Comparison of ENCODE assay signal across 1 cellular context in the genomic region with DNA sequence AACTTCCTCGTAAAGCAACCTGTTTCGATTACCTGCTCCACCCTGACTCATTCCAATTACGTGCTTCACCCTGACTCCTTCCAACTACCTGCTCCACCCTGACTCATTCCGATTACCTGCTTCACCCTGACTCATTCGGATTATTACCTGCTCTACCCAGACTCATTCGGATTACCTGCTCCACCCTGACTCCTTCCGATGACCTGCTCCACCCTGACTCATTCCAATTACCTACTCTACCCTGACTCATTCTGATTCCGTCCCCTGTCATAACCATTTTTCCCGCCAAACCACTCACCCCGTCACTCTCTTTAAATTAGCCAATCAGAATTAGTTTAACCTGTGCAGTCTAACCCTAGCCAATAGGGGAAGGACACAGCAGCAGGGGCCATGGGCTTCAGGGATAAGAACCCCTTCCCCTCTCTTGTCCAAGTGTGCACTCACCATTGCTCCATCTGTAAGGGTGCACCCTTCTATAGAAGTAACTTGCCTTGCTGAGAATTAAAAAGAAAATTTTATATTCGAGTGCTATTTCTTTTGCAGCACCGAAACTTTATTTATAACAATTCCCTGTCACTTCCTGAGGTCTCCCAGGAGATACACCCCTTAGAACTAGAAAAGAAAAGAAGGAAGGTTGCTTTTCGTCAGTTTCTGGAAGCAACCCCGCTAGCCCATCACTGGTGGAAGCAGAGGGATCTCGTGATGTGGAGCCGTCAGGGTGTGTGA.
TF ChIP-seq lines count a peak whose summit lies in the region.
"Not testable (repeated sequence)": the region's sequence is repeated elsewhere in the genome, so short reads cannot be mapped to it uniquely, and the experiment has no call there.

No MANE protein-coding gene starts in this region.

TF ChIP-seq in K562, 482 proteins besides CTCF, POLR2A, EP300 and RAD21 (continues in another document):
- TF ChIP-seq CC2D1A (IDR thresholded peaks at IDR 0.05) (peak; percentile 84; the same call in 1 of the 2 replicates), TRIM24 (IDR thresholded peaks at IDR 0.05) (peak in 1 of 2 experiments; percentile 26; a peak in 1 of 4 replicates), MYBL2 (IDR thresholded peaks at IDR 0.05; ENCODE audit: low read depth) (peak; percentile 90), CBX5 (IDR thresholded peaks at IDR 0.05; ENCODE audit: borderline replicate concordance, low read depth) (0 out of 2 replicates have a peak, but pooled peaks have one; percentile 30), EHMT2 (IDR thresholded peaks at IDR 0.05) (peak; percentile 36; the same call in 1 of the 2 replicates), FOXM1 (IDR thresholded peaks at IDR 0.05; ENCODE audit: low read depth) (peak; percentile 34; the same call in 1 of the 2 replicates), KDM5B (IDR thresholded peaks at IDR 0.05; ENCODE audit: insufficient replicate concordance, low read depth, low read length) (peak; percentile 15), OTX1 (CRISPR knock-in tag; IDR thresholded peaks at IDR 0.05) (peak; percentile 81; the same call in 1 of the 2 replicates), ZFX (CRISPR knock-in tag; IDR thresholded peaks at IDR 0.05) (peak; percentile 18; the same call in 1 of the 2 replicates), ARNT (IDR thresholded peaks at IDR 0.05) (peak in 1 of 2 experiments; percentile 16; a peak in 1 of 4 replicates), KDM1A (IDR thresholded peaks at IDR 0.05) (peak in 1 of 2 experiments; percentile 36; a peak in 1 of 4 replicates), CSDE1 (IDR thresholded peaks at IDR 0.05) (peak in 1 of 2 experiments; percentile 36; a peak in 1 of 4 replicates)
- TF ChIP-seq MYBL2 (CRISPR knock-in tag; IDR thresholded peaks at IDR 0.05; ENCODE audit: borderline replicate concordance); FOXM1 (CRISPR knock-in tag; IDR thresholded peaks at IDR 0.05; ENCODE audit: low read depth): not testable (repeated sequence)
- TF ChIP-seq, protein P1, sequence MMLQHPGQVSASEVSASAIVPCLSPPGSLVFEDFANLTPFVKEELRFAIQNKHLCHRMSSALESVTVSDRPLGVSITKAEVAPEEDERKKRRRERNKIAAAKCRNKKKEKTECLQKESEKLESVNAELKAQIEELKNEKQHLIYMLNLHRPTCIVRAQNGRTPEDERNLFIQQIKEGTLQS (IDR thresholded peaks at IDR 0.05), result peak; percentile 61
- TF ChIP-seq, protein P1 (CRISPR knock-in tag; conservative IDR thresholded peaks at IDR 0.05), result not testable (repeated sequence)
- TF ChIP-seq, protein P2, sequence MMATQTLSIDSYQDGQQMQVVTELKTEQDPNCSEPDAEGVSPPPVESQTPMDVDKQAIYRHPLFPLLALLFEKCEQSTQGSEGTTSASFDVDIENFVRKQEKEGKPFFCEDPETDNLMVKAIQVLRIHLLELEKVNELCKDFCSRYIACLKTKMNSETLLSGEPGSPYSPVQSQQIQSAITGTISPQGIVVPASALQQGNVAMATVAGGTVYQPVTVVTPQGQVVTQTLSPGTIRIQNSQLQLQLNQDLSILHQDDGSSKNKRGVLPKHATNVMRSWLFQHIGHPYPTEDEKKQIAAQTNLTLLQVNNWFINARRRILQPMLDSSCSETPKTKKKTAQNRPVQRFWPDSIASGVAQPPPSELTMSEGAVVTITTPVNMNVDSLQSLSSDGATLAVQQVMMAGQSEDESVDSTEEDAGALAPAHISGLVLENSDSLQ (IDR thresholded peaks at IDR 0.05), result 0 out of 2 replicates have a peak, but pooled peaks have one; percentile 32
- TF ChIP-seq, protein P3, sequence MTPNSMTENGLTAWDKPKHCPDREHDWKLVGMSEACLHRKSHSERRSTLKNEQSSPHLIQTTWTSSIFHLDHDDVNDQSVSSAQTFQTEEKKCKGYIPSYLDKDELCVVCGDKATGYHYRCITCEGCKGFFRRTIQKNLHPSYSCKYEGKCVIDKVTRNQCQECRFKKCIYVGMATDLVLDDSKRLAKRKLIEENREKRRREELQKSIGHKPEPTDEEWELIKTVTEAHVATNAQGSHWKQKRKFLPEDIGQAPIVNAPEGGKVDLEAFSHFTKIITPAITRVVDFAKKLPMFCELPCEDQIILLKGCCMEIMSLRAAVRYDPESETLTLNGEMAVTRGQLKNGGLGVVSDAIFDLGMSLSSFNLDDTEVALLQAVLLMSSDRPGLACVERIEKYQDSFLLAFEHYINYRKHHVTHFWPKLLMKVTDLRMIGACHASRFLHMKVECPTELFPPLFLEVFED (CRISPR knock-in tag; conservative IDR thresholded peaks at IDR 0.05), result peak; percentile 65; the same call in 1 of the 2 replicates
- TF ChIP-seq, protein P4, sequence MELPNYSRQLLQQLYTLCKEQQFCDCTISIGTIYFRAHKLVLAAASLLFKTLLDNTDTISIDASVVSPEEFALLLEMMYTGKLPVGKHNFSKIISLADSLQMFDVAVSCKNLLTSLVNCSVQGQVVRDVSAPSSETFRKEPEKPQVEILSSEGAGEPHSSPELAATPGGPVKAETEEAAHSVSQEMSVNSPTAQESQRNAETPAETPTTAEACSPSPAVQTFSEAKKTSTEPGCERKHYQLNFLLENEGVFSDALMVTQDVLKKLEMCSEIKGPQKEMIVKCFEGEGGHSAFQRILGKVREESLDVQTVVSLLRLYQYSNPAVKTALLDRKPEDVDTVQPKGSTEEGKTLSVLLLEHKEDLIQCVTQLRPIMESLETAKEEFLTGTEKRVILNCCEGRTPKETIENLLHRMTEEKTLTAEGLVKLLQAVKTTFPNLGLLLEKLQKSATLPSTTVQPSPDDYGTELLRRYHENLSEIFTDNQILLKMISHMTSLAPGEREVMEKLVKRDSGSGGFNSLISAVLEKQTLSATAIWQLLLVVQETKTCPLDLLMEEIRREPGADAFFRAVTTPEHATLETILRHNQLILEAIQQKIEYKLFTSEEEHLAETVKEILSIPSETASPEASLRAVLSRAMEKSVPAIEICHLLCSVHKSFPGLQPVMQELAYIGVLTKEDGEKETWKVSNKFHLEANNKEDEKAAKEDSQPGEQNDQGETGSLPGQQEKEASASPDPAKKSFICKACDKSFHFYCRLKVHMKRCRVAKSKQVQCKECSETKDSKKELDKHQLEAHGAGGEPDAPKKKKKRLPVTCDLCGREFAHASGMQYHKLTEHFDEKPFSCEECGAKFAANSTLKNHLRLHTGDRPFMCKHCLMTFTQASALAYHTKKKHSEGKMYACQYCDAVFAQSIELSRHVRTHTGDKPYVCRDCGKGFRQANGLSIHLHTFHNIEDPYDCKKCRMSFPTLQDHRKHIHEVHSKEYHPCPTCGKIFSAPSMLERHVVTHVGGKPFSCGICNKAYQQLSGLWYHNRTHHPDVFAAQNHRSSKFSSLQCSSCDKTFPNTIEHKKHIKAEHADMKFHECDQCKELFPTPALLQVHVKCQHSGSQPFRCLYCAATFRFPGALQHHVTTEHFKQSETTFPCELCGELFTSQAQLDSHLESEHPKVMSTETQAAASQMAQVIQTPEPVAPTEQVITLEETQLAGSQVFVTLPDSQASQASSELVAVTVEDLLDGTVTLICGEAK (IDR thresholded peaks at IDR 0.05), result peak; percentile 81
- TF ChIP-seq, protein P4 (CRISPR knock-in tag; IDR thresholded peaks at IDR 0.05), result peak; percentile 78
- TF ChIP-seq, protein P5, sequence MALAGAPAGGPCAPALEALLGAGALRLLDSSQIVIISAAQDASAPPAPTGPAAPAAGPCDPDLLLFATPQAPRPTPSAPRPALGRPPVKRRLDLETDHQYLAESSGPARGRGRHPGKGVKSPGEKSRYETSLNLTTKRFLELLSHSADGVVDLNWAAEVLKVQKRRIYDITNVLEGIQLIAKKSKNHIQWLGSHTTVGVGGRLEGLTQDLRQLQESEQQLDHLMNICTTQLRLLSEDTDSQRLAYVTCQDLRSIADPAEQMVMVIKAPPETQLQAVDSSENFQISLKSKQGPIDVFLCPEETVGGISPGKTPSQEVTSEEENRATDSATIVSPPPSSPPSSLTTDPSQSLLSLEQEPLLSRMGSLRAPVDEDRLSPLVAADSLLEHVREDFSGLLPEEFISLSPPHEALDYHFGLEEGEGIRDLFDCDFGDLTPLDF (CRISPR knock-in tag; IDR thresholded peaks at IDR 0.05), result 0 out of 2 replicates have a peak, but pooled peaks have one; percentile 7
- TF ChIP-seq, protein P6, sequence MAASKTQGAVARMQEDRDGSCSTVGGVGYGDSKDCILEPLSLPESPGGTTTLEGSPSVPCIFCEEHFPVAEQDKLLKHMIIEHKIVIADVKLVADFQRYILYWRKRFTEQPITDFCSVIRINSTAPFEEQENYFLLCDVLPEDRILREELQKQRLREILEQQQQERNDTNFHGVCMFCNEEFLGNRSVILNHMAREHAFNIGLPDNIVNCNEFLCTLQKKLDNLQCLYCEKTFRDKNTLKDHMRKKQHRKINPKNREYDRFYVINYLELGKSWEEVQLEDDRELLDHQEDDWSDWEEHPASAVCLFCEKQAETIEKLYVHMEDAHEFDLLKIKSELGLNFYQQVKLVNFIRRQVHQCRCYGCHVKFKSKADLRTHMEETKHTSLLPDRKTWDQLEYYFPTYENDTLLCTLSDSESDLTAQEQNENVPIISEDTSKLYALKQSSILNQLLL (CRISPR knock-in tag; IDR thresholded peaks at IDR 0.05; ENCODE audit: borderline replicate concordance), result 0 out of 2 replicates have a peak, but pooled peaks have one; percentile 14
- TF ChIP-seq, protein P7, sequence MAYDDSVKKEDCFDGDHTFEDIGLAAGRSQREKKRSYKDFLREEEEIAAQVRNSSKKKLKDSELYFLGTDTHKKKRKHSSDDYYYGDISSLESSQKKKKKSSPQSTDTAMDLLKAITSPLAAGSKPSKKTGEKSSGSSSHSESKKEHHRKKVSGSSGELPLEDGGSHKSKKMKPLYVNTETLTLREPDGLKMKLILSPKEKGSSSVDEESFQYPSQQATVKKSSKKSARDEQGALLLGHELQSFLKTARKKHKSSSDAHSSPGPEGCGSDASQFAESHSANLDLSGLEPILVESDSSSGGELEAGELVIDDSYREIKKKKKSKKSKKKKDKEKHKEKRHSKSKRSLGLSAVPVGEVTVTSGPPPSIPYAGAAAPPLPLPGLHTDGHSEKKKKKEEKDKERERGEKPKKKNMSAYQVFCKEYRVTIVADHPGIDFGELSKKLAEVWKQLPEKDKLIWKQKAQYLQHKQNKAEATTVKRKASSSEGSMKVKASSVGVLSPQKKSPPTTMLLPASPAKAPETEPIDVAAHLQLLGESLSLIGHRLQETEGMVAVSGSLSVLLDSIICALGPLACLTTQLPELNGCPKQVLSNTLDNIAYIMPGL (CRISPR knock-in tag; IDR thresholded peaks at IDR 0.05), result 0 out of 2 replicates have a peak, but pooled peaks have one; percentile 14
- TF ChIP-seq, protein P8, sequence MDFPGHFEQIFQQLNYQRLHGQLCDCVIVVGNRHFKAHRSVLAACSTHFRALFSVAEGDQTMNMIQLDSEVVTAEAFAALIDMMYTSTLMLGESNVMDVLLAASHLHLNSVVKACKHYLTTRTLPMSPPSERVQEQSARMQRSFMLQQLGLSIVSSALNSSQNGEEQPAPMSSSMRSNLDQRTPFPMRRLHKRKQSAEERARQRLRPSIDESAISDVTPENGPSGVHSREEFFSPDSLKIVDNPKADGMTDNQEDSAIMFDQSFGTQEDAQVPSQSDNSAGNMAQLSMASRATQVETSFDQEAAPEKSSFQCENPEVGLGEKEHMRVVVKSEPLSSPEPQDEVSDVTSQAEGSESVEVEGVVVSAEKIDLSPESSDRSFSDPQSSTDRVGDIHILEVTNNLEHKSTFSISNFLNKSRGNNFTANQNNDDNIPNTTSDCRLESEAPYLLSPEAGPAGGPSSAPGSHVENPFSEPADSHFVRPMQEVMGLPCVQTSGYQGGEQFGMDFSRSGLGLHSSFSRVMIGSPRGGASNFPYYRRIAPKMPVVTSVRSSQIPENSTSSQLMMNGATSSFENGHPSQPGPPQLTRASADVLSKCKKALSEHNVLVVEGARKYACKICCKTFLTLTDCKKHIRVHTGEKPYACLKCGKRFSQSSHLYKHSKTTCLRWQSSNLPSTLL (IDR thresholded peaks at IDR 0.05), result 0 out of 2 replicates have a peak, but pooled peaks have one; percentile 16
- TF ChIP-seq, protein P9, sequence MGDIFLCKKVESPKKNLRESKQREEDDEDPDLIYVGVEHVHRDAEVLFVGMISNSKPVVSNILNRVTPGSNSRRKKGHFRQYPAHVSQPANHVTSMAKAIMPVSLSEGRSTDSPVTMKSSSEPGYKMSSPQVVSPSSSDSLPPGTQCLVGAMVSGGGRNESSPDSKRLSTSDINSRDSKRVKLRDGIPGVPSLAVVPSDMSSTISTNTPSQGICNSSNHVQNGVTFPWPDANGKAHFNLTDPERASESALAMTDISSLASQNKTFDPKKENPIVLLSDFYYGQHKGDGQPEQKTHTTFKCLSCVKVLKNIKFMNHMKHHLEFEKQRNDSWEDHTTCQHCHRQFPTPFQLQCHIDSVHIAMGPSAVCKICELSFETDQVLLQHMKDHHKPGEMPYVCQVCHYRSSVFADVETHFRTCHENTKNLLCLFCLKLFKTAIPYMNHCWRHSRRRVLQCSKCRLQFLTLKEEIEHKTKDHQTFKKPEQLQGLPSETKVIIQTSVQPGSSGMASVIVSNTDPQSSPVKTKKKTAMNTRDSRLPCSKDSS (IDR thresholded peaks at IDR 0.05; ENCODE audit: low read depth, partially characterized antibody), result peak; percentile 17
